In the genomic region with DNA sequence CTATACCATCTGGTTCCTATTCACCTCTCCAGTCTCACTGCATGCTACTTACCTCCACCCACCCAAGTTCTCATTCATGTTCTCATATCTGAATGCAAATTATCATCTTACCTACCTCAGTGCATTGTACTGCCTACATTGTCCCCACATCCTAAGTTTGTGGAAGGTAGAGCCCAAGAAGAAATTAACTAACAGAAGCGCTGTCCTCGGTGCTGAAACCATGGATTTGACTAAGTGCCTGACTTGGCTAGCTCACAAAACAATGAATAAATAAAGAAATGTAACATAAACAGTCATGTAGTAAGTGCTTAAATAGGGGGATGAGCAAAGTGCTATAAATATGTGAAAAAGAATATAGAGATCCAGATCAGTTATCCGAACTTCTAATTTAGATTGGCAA, we compare ENCODE assay signal across 8 cellular contexts.
A peak's percentile ranks its signal among the peaks of the same experiment; 100 is the strongest.
DNase-seq lines count a peak whose midpoint lies in the region; ATAC-seq lines count a peak whose summit lies in the region.

No MANE protein-coding gene starts in this region.

- peak; percentile 64 for DNase-seq in ELR (ENCODE audit: low read depth)
- DNase-seq in M059J (ENCODE audit: low read depth), result peak; percentile 52
- DNase-seq in astrocyte of the hippocampus (ENCODE audit: low read depth, low spot score), result peak; percentile 84
- DNase-seq in medulla oblongata (ENCODE audit: extremely low spot score), result peak; percentile 35
- no peak for DNase-seq in NCI-H510A treated with DMSO at 0.1 percent for 48 hours (lab: John Stamatoyannopoulos, UW)

- ATAC-seq in HG02798 (IDR thresholded peaks at IDR 0.05; ENCODE audit: poor library complexity, unreplicated experiment) (no peak), HG03095 (IDR thresholded peaks at IDR 0.05; ENCODE audit: unreplicated experiment) (no peak), HG03565 (IDR thresholded peaks at IDR 0.05; ENCODE audit: unreplicated experiment) (no peak)
